Comparison of ENCODE assay signal across 15 cellular contexts in the genomic region with DNA sequence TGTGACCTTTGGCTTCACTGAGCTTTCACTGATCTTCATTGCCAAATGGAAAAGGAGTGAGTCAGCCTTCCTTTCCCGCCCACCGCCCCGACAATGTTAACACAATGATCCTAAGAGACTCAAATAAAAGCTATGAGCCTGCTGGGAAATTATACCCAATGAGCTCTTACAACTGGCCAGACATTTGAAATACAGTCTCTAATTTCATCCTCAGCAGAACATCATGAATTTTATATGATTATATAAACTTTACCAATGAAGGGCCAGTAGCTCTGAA.
DNase-seq lines count a peak whose midpoint lies in the region; ATAC-seq lines count a peak whose summit lies in the region.
"Had no signal": no experiment of that assay in that cellular context is flagged by ENCODE, and none has a peak within 500 bp of the region (broad histone marks: within the 10 kb centered on the region; RNA-seq: fewer than 3 reads in every experiment).

No MANE protein-coding gene starts in this region.

- no peaks in the 10 kb centered on the region for H3K36me3 Mint-ChIP-seq in T-cell

- peak; percentile 23 for DNase-seq in EH (ENCODE audit: low read depth)
- peak; percentile 27 for DNase-seq in NCI-H69 (lab: John Stamatoyannopoulos, UW)
- DNase-seq in myocyte (ENCODE audit: low read depth), result peak; percentile 46
- DNase-seq in T-cell, result no peak
- no peak for DNase-seq in HUDEP-2 (lab: John Stamatoyannopoulos, UW; ENCODE audit: unreplicated experiment in 76 of 76)
- DNase-seq: activated CD4-positive, alpha-beta T cell treated with anti-CD3 and anti-CD28 coated beads for 1 hour; activated effector memory CD4-positive, alpha-beta T cell treated with Interleukin-2 at 50 U/mL for 16 hours; Calu3; HFFc6; NCI-H510A treated with DMSO at 0.1 percent for 48 hours had no signal

- POLR2A ChIA-PET in T-cell (lab: Charles Lee), result no interaction called here

- no peak overlapping the region for H3K27ac Mint-ChIP-seq in T-cell
- H3K27ac Mint-ChIP-seq: dendritic cell treated with granulocyte-macrophage colony-stimulating factor and Interleukin-4, amounts not matched to agents 40 ng/mL and 50 ng/mL, for 4 days; HFFc6 had no signal

- H3K27me3 Mint-ChIP-seq in T-cell, result peaks cover 2 to 12% of the 10 kb centered on the region in 2 donors

- H3K4me3 Mint-ChIP-seq in T-cell, result no peak overlapping the region
- H3K4me3 Mint-ChIP-seq: dendritic cell treated with granulocyte-macrophage colony-stimulating factor and Interleukin-4, amounts not matched to agents 40 ng/mL and 50 ng/mL, for 4 days; HFFc6 had no signal

- no peaks in the 10 kb centered on the region for H3K4me1 Mint-ChIP-seq in T-cell

- ATAC-seq in esophagus mucosa, result peak; percentile 59
- ATAC-seq in HG02981 (IDR thresholded peaks at IDR 0.05; ENCODE audit: unreplicated experiment), result no peak
- ATAC-seq in T-cell (replicated peaks in 1 of 4), result no peak
- ATAC-seq in GM18909 (IDR thresholded peaks at IDR 0.05; ENCODE audit: poor library complexity, unreplicated experiment), result no peak
- ATAC-seq: SK-N-SH treated with all-trans-retinoic acid at 6 μM for 48 hours had no signal

- no peaks in the 10 kb centered on the region for H3K9me3 Mint-ChIP-seq in T-cell
- H3K9me3 Mint-ChIP-seq: dendritic cell treated with granulocyte-macrophage colony-stimulating factor and Interleukin-4, amounts not matched to agents 40 ng/mL and 50 ng/mL, for 4 days had no signal

- CTCF ChIA-PET in T-cell (lab: Charles Lee), result no interaction called here

Comparison
In these comparisons a context has a peak if more than half of its experiments do, and no peak if none do; other contexts are left out.
1. DNase-seq: peak in EH (single experiment), NCI-H69 (single experiment) and myocyte (single experiment); none in T-cell (0 of 34) and HUDEP-2 (0 of 76).